ENCODE assay signal across 12 cellular contexts in the genomic region with DNA sequence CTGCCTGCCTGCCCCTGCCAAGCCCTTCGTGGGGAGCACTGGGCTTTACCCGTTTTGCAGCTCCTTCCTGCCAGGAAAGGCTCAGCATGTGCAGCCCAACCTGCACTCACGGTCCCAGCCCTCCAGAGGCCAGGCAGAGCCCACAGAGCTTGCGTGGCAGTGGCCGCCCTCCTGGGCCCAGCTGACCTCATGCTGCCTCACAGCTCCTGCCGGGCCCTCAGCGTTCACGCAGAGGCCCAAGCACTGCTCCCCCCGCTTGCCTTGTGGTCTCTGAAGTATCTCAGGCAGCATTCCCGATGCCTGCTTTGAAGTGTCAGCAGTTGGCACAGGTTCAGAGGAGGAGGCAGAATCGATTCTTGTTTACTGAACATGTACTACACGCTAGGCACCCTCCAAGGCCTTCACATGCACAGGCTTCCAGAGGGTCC. TPM values are rescaled to one million over a fixed set of nuclear protein-coding genes. Genes with fewer than 3 reads are reported as not detected.
DNase-seq lines count a peak whose midpoint lies in the region; ATAC-seq and TF ChIP-seq lines count a peak whose summit lies in the region.
"Had no signal": no experiment of that assay in that cellular context is flagged by ENCODE, and none has a peak within 500 bp of the region (broad histone marks: within the 10 kb centered on the region; RNA-seq: fewer than 3 reads in every experiment).

No MANE protein-coding gene starts in this region.

- RAD21 ChIA-PET in HCT116 (lab: Charles Lee; ENCODE audit: low non-redundant PET in 1 of 2, low total read pairs in 2 of 2, uncharacterized antibody in 2 of 2, unreplicated experiment in 2 of 2), result no interaction called here

- POLR2A ChIA-PET in HCT116 (lab: Charles Lee) (no interaction called here), HEK293T (lab: Yijun Ruan, JAX) (no interaction called here)

- CTCF ChIA-PET in HCT116 (lab: Charles Lee), result no interaction called here
- CTCF ChIA-PET in HEK293T (lab: Yijun Ruan, JAX), result interaction anchor here (0.5 kb wide), 1 partner anchor 203 kb away, joined by 3 read pairs; no protein-coding TSS in a partner anchor

- no peak overlapping the region for H2AFZ ChIP-seq in HCT116 (ENCODE audit: low read depth, low read length, poor library complexity, severe bottlenecking)

- H3K27me3 Mint-ChIP-seq in activated T-cell treated with anti-CD3 and anti-CD28 coated beads, Interleukin-2, amount 50 U/mL, for 4 hours (ENCODE audit: low read depth), result no peaks in the 10 kb centered on the region
- H3K27me3 Mint-ChIP-seq: central memory CD8-positive, alpha-beta T cell; naive B cell; stimulated activated naive CD8-positive, alpha-beta T cell treated with anti-CD3 and anti-CD28 coated beads, Interleukin-15, Interleukin-2, amounts not matched to agents 100 ng/mL and 50 ng/mL, for 24 hours had no signal

- TF ChIP-seq RAD21 in HCT116 (IDR thresholded peaks at IDR 0.05; ENCODE audit: low read depth), result no peak

- H3K79me2 ChIP-seq in HCT116 (ENCODE audit: insufficient read depth, low read length), result peaks cover 33% of the 10 kb centered on the region; the same call in 1 of the 2 replicates

- peaks cover 18% of the 10 kb centered on the region for H3K36me3 Mint-ChIP-seq in activated T-cell treated with anti-CD3 and anti-CD28 coated beads, Interleukin-2, amount 50 U/mL, for 4 hours (ENCODE audit: insufficient read depth)

- no peaks in the 10 kb centered on the region for H3K9me3 ChIP-seq in HCT116 (ENCODE audit: control insufficient read depth in 1 of 2, insufficient read depth in 1 of 2, low read depth in 1 of 2, low read length in 2 of 2)
- H3K9me3 ChIP-seq in stomach smooth muscle (ENCODE audit: control insufficient read depth in 2 of 2, low read length in 2 of 2), result no peaks in the 10 kb centered on the region

- H3K4me1 ChIP-seq in HCT116 (ENCODE audit: control insufficient read depth in 1 of 2, insufficient read depth in 2 of 2, low read length in 2 of 2) (no peaks in the 10 kb centered on the region), stomach smooth muscle (ENCODE audit: control insufficient read depth, insufficient read depth, low read length) (peaks cover 89% of the 10 kb centered on the region)

- peak; percentile 21; the same call in 1 of the 2 replicates for ATAC-seq in HCT116
- no peak for ATAC-seq in activated T-cell treated with anti-CD3 and anti-CD28 coated beads, Interleukin-2, amount 50 U/mL, for 4 hours

- no peaks in the 10 kb centered on the region for H4K20me1 ChIP-seq in HCT116 (ENCODE audit: insufficient read depth)

- H3K9ac ChIP-seq in HCT116 (ENCODE audit: low read length), result no peak overlapping the region
- peak overlapping the region; percentile 42 to 61 for H3K9ac ChIP-seq in stomach smooth muscle (ENCODE audit: low read length in 2 of 2)

- H3K27ac ChIP-seq in HCT116 (ENCODE audit: low read depth, low read length), result peak overlapping the region; percentile 21; the same call in 1 of the 2 replicates
- peak overlapping the region; percentile 84 for H3K27ac ChIP-seq in stomach smooth muscle (ENCODE audit: low read length)

- H3K4me2 ChIP-seq in HCT116 (ENCODE audit: low read length), result no peak overlapping the region

- DNase-seq in HCT116 (ENCODE audit: low read depth, low spot score) (no peak), astrocyte of the spinal cord (ENCODE audit: low read depth, low spot score) (peak; percentile 98), kidney epithelial cell (ENCODE audit: low read depth) (peak; percentile 49), dermis blood vessel endothelial cell (no peak), HEK293T (ENCODE audit: extremely low spot score) (no peak), NCI-H1436 treated with DMSO at 0.1 percent for 48 hours (lab: John Stamatoyannopoulos, UW) (no peak)
- DNase-seq in activated T-cell treated with anti-CD3 and anti-CD28 coated beads, Interleukin-2, amount 50 U/mL, for 4 hours, result no peak
- DNase-seq: naive B cell, NCI-H1105 had no signal

- TF ChIP-seq CTCF in HCT116 (IDR thresholded peaks at IDR 0.05 in 2 of 3, conservative IDR thresholded peaks at IDR 0.05 in 1 of 3; ENCODE audit: borderline replicate concordance in 1 of 3, insufficient read depth in 1 of 3, low read depth in 2 of 3, low read length in 2 of 3) (no peak), astrocyte of the spinal cord (IDR thresholded peaks at IDR 0.05; ENCODE audit: low read depth, low read length) (peak; percentile 25), kidney epithelial cell (IDR thresholded peaks at IDR 0.05; ENCODE audit: insufficient read depth, low read length, poor library complexity, severe bottlenecking) (no peak)

- peaks cover 48 to 76% of the 10 kb centered on the region in 2 experiments for H3K36me3 ChIP-seq in HCT116 (ENCODE audit: control insufficient read depth in 1 of 2, insufficient read depth in 2 of 2, low read length in 2 of 2)
- H3K36me3 ChIP-seq in kidney epithelial cell (ENCODE audit: control insufficient read depth, insufficient read depth, low read length), result peaks cover 23% of the 10 kb centered on the region
- H3K36me3 ChIP-seq in stomach smooth muscle (ENCODE audit: control insufficient read depth in 2 of 2, insufficient read depth in 2 of 2, low read length in 2 of 2), result peaks cover 40 to 54% of the 10 kb centered on the region in 2 donors

- no peak overlapping the region for H3K4me3 Mint-ChIP-seq in activated T-cell treated with anti-CD3 and anti-CD28 coated beads, Interleukin-2, amount 50 U/mL, for 4 hours
- H3K4me3 Mint-ChIP-seq: central memory CD8-positive, alpha-beta T cell; naive B cell; stimulated activated naive CD8-positive, alpha-beta T cell treated with anti-CD3 and anti-CD28 coated beads, Interleukin-15, Interleukin-2, amounts not matched to agents 100 ng/mL and 50 ng/mL, for 24 hours had no signal

- no TSS peak for BruUV-seq in HCT116 (replicated peaks; lab: Mats Ljungman, UMichigan)

- no peaks in the 10 kb centered on the region for H3K9me2 ChIP-seq in HCT116 (ENCODE audit: insufficient read depth)

- in situ Hi-C loops in astrocyte of the spinal cord (cut with HindIII; ENCODE audit: low sequenced_read_pairs), result no loop called here

- no peaks in the 10 kb centered on the region for H3K27me3 ChIP-seq in HCT116 (ENCODE audit: insufficient read depth, low read length)
- H3K27me3 ChIP-seq in kidney epithelial cell (ENCODE audit: control insufficient read depth, insufficient read depth, low read length), result no peaks in the 10 kb centered on the region
- no peaks in the 10 kb centered on the region for H3K27me3 ChIP-seq in stomach smooth muscle (ENCODE audit: control insufficient read depth in 1 of 2, insufficient read depth in 2 of 2, low read length in 2 of 2)

- no peak for TF ChIP-seq POLR2A in HCT116 (IDR thresholded peaks at IDR 0.05; ENCODE audit: borderline replicate concordance, extremely low read depth, insufficient read depth, insufficient read length)

- H3K4me3 ChIP-seq in HCT116 (replicated peaks in 1 of 2; ENCODE audit: low read depth in 1 of 2, low read length in 2 of 2) (no peak overlapping the region), astrocyte of the spinal cord (ENCODE audit: low read depth, low read length) (no peak overlapping the region), kidney epithelial cell (ENCODE audit: low read depth, low read length) (no peak overlapping the region), stomach smooth muscle (ENCODE audit: low read length in 2 of 2) (peak overlapping the region in 1 of 2 donors; percentile 15)

- H3K9me3 Mint-ChIP-seq in activated T-cell treated with anti-CD3 and anti-CD28 coated beads, Interleukin-2, amount 50 U/mL, for 4 hours, result no peaks in the 10 kb centered on the region
- H3K9me3 Mint-ChIP-seq: central memory CD8-positive, alpha-beta T cell; naive B cell; stimulated activated naive CD8-positive, alpha-beta T cell treated with anti-CD3 and anti-CD28 coated beads, Interleukin-15, Interleukin-2, amounts not matched to agents 100 ng/mL and 50 ng/mL, for 24 hours had no signal

- no peaks in the 10 kb centered on the region for H3K4me1 Mint-ChIP-seq in activated T-cell treated with anti-CD3 and anti-CD28 coated beads, Interleukin-2, amount 50 U/mL, for 4 hours (ENCODE audit: low read depth)

- intact Hi-C loops in HCT116 (cut with micrococcal nuclease), result no loop called here

TF ChIP-seq in HCT116, 20 proteins besides CTCF, POLR2A, EP300 and RAD21:
- TF ChIP-seq TCF7L2 (IDR thresholded peaks at IDR 0.05; ENCODE audit: borderline replicate concordance, extremely low read depth, insufficient read depth, insufficient read length) (peak; percentile 87), EZH2phosphoT487 (IDR thresholded peaks at IDR 0.05; ENCODE audit: borderline replicate concordance) (no peak)

TF ChIP-seq in HEK293T, 16 proteins besides CTCF, POLR2A, EP300 and RAD21:
- TF ChIP-seq FOXK2 (IDR thresholded peaks at IDR 0.05) (no peak), ZNF384 (IDR thresholded peaks at IDR 0.05) (no peak), FOXA1 (IDR thresholded peaks at IDR 0.05) (no peak), LEF1 (IDR thresholded peaks at IDR 0.05; ENCODE audit: borderline replicate concordance) (no peak), SP1 (IDR thresholded peaks at IDR 0.05) (no peak), L3MBTL2 (conservative IDR thresholded peaks at IDR 0.05) (no peak), ARNT (IDR thresholded peaks at IDR 0.05) (no peak), TARDBP (IDR thresholded peaks at IDR 0.05) (no peak), CTBP1 (IDR thresholded peaks at IDR 0.05; ENCODE audit: borderline replicate concordance) (no peak), NFRKB (IDR thresholded peaks at IDR 0.05) (no peak), FOXM1 (IDR thresholded peaks at IDR 0.05; ENCODE audit: borderline replicate concordance) (no peak), SUZ12 (IDR thresholded peaks at IDR 0.05) (no peak), BHLHE40 (IDR thresholded peaks at IDR 0.05; ENCODE audit: borderline replicate concordance) (no peak), ELF4 (IDR thresholded peaks at IDR 0.05) (no peak), HDGF (IDR thresholded peaks at IDR 0.05; ENCODE audit: borderline replicate concordance) (no peak)
- TF ChIP-seq, protein P1, sequence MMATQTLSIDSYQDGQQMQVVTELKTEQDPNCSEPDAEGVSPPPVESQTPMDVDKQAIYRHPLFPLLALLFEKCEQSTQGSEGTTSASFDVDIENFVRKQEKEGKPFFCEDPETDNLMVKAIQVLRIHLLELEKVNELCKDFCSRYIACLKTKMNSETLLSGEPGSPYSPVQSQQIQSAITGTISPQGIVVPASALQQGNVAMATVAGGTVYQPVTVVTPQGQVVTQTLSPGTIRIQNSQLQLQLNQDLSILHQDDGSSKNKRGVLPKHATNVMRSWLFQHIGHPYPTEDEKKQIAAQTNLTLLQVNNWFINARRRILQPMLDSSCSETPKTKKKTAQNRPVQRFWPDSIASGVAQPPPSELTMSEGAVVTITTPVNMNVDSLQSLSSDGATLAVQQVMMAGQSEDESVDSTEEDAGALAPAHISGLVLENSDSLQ (IDR thresholded peaks at IDR 0.05), result no peak

RNA-seq across cellular contexts. Expression of a gene that starts 32.5 kb away (rescaled TPM):
- 8.8 TPM for total RNA-seq in HCT116 (2021; ENCODE audit: unreplicated experiment)
- polyA plus RNA-seq in HCT116 (2012), result 8.6 and 10.4 TPM in 2 replicates
- total RNA-seq in kidney epithelial cell, result 0.68 and 1.3 TPM in 2 replicates
- 0.05 TPM in 1 of 2 replicates, not detected in the other for total RNA-seq in dermis blood vessel endothelial cell
- 1 to 10 TPM in 2 of 3 donors, under 1 TPM in 1; 0.99 to 1.1 (median 1.0) TPM for total RNA-seq in activated T-cell treated with anti-CD3 and anti-CD28 coated beads, Interleukin-2, amount 50 U/mL, for 4 hours

Comparison
In these comparisons a context has a peak if more than half of its experiments do, and no peak if none do; other contexts are left out.
1. DNase-seq: peak in astrocyte of the spinal cord (single experiment) and kidney epithelial cell (single experiment); none in HCT116 (single experiment), dermis blood vessel endothelial cell (single experiment), HEK293T (single experiment), NCI-H1436 treated with DMSO at 0.1 percent for 48 hours (single experiment) and activated T-cell treated with anti-CD3 and anti-CD28 coated beads, Interleukin-2, amount 50 U/mL, for 4 hours (single experiment).